ENCODE assay signal across 19 cellular contexts in genomic region chr14:53356361-53357150, GRCh38.
DNase-seq lines count a peak whose midpoint lies in the region; ATAC-seq and TF ChIP-seq lines count a peak whose summit lies in the region.
"Had no signal": no experiment of that assay in that cellular context is flagged by ENCODE, and none has a peak within 500 bp of the region (broad histone marks: within the 10 kb centered on the region; RNA-seq: fewer than 3 reads in every experiment).

No MANE protein-coding gene starts in this region.

- H3K27ac ChIP-seq in RWPE2 (ENCODE audit: poor library complexity, severe bottlenecking) (peak overlapping the region; percentile 24), heart left ventricle (peak overlapping the region in 1 of 12 donors; percentile 31)
- H3K27ac ChIP-seq: BLaER1 treated with 17β-estradiol and CSF1 and Interleukin-3, amounts not matched to agents 10 nM and 100 nM; upper lobe of right lung had no signal

- H3K4me1 Mint-ChIP-seq in nephron, result peaks cover 15% of the 10 kb centered on the region
- H3K4me1 Mint-ChIP-seq: activated B cell treated with CpG ODN at 0.5 μM for 24 hours; central memory CD8-positive, alpha-beta T cell had no signal

- H3K9me3 ChIP-seq in RWPE2 (ENCODE audit: severe bottlenecking) (no peaks in the 10 kb centered on the region), heart left ventricle (no peaks in the 10 kb centered on the region)
- H3K9me3 ChIP-seq: left ventricle myocardium inferior, upper lobe of right lung had no signal

- peak overlapping the region; percentile 41 to 79 (median 59) for H3K27ac Mint-ChIP-seq in nephron
- H3K27ac Mint-ChIP-seq: activated B cell treated with CpG ODN at 0.5 μM for 24 hours; activated naive CD4-positive, alpha-beta T cell treated with anti-CD3 and anti-CD28 coated beads for 36 hours; T-helper 2 cell treated with Interferon-gamma antibody and Interleukin-4, amounts not matched to agents 5 μg/mL and 100 μg/mL, for 36 hours had no signal

- H3K36me3 Mint-ChIP-seq in nephron (ENCODE audit: low read depth), result no peaks in the 10 kb centered on the region

- H3K9me3 Mint-ChIP-seq in nephron, result peaks cover 5% of the 10 kb centered on the region
- H3K9me3 Mint-ChIP-seq: activated naive CD4-positive, alpha-beta T cell treated with anti-CD3 and anti-CD28 coated beads for 36 hours; central memory CD8-positive, alpha-beta T cell; T-helper 2 cell treated with Interferon-gamma antibody and Interleukin-4, amounts not matched to agents 5 μg/mL and 100 μg/mL, for 36 hours had no signal

- WGBS in heart left ventricle, 4 donors, result 68 to 79% (median 70%) methylated on average over 4 of the region's 4 CpGs

- intact Hi-C loops in heart left ventricle (cut with DNase I), result no loop called here

- H3K27me3 Mint-ChIP-seq in nephron (ENCODE audit: low read depth), result no peaks in the 10 kb centered on the region
- H3K27me3 Mint-ChIP-seq: activated B cell treated with CpG ODN at 0.5 μM for 24 hours; central memory CD8-positive, alpha-beta T cell had no signal

- no peak overlapping the region for H3K4me3 Mint-ChIP-seq in nephron
- H3K4me3 Mint-ChIP-seq: activated B cell treated with CpG ODN at 0.5 μM for 24 hours; activated naive CD4-positive, alpha-beta T cell treated with anti-CD3 and anti-CD28 coated beads for 36 hours; central memory CD8-positive, alpha-beta T cell; T-helper 2 cell treated with Interferon-gamma antibody and Interleukin-4, amounts not matched to agents 5 μg/mL and 100 μg/mL, for 36 hours had no signal

- ATAC-seq in RWPE2 (ENCODE audit: low read depth) (no peak), heart left ventricle (no peak), HG02973 (IDR thresholded peaks at IDR 0.05; ENCODE audit: unreplicated experiment) (no peak)

- peak; percentile 50 for DNase-seq in ELR (ENCODE audit: low read depth)
- no peak for DNase-seq in RWPE2 (ENCODE audit: low spot score)
- DNase-seq in fibroblast of villous mesenchyme (ENCODE audit: low read depth), result peak; percentile 65
- DNase-seq in NCI-H748 treated with DMSO at 0.1 percent for 48 hours (lab: John Stamatoyannopoulos, UW), result no peak
- DNase-seq in heart left ventricle, result no peak
- no peak for DNase-seq in activated gamma-delta T cell treated with Interleukin-2 at 50 U/mL for 16 hours
- DNase-seq: activated B cell treated with CpG ODN at 0.5 μM for 24 hours; activated CD4-positive, alpha-beta T cell treated with anti-CD3 and anti-CD28 coated beads, Interleukin-2, amount 50 U/mL, for 48 hours; activated naive CD4-positive, alpha-beta T cell treated with anti-CD3 and anti-CD28 coated beads for 36 hours; left ventricle myocardium inferior; NCI-H1930; stimulated activated CD4-positive, alpha-beta T cell treated with anti-CD3 and anti-CD28 coated beads, Interleukin-12 subunit alpha, Interleukin-12 subunit beta, amount 100 ng/mL, for 4 hours; stimulated activated CD8-positive, alpha-beta memory T cell treated with anti-CD3 and anti-CD28 coated beads, Interleukin-4, amount 100 ng/mL, for 48 hours; upper lobe of right lung had no signal

- H3K27me3 ChIP-seq in RWPE2 (ENCODE audit: insufficient read depth, poor library complexity, severe bottlenecking), result no peaks in the 10 kb centered on the region
- no peaks in the 10 kb centered on the region for H3K27me3 ChIP-seq in heart left ventricle
- H3K27me3 ChIP-seq: BLaER1 treated with 17β-estradiol and CSF1 and Interleukin-3, amounts not matched to agents 10 nM and 100 nM; upper lobe of right lung had no signal

- H3K4me1 ChIP-seq in RWPE2 (ENCODE audit: insufficient read depth, poor library complexity, severe bottlenecking) (peaks cover 10% of the 10 kb centered on the region), heart left ventricle (peaks cover 0 to 10% (median 0%) of the 10 kb centered on the region in 12 donors)

- TF ChIP-seq POLR2A in heart left ventricle (IDR thresholded peaks at IDR 0.05), result no peak

- TF ChIP-seq CTCF in RWPE2 (IDR thresholded peaks at IDR 0.05; ENCODE audit: poor library complexity, severe bottlenecking) (no peak), fibroblast of villous mesenchyme (IDR thresholded peaks at IDR 0.05; ENCODE audit: insufficient read depth, low read depth, low read length) (no peak), nephron (IDR thresholded peaks at IDR 0.05; ENCODE audit: unreplicated experiment in 3 of 3) (no peak), heart left ventricle (IDR thresholded peaks at IDR 0.05) (no peak)

- H3K4me3 ChIP-seq in RWPE2 (ENCODE audit: severe bottlenecking), result no peak overlapping the region
- H3K4me3 ChIP-seq in fibroblast of villous mesenchyme (ENCODE audit: low read depth, low read length), result no peak overlapping the region
- no peak overlapping the region for H3K4me3 ChIP-seq in heart left ventricle
- H3K4me3 ChIP-seq: BLaER1 treated with 17β-estradiol and CSF1 and Interleukin-3, amounts not matched to agents 10 nM and 100 nM; left ventricle myocardium inferior; upper lobe of right lung had no signal

- H3K36me3 ChIP-seq in RWPE2 (ENCODE audit: low read depth) (no peaks in the 10 kb centered on the region), heart left ventricle (no peaks in the 10 kb centered on the region)
- H3K36me3 ChIP-seq: BLaER1 treated with 17β-estradiol and CSF1 and Interleukin-3, amounts not matched to agents 10 nM and 100 nM; left ventricle myocardium inferior; upper lobe of right lung had no signal

Comparison
In these comparisons a context has a peak if more than half of its experiments do, and no peak if none do; other contexts are left out.
1. DNase-seq: peak in ELR (single experiment) and fibroblast of villous mesenchyme (single experiment); none in RWPE2 (single experiment), NCI-H748 treated with DMSO at 0.1 percent for 48 hours (single experiment), heart left ventricle (0 of 5) and activated gamma-delta T cell treated with Interleukin-2 at 50 U/mL for 16 hours (single experiment).